Comparison of ENCODE assay signal across 1 cellular context in the genomic region with DNA sequence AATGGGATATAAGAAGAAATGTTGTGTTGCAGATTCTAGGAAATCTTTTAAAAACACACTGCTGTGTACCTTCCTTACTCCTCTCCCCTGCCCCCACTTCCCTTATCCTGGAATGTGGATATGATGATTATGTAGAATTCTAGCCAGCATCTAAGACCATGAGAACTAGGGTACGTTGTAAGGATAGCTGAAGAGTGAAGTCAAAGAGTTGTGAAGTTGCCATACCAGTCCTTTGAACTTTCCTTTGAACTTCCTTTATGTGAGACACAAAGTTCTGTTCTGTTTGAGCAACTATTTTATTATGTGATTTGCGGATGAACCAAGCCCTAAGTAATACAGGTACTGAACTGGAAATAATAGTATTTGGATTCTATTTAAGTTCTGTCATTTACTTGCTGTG.
TF ChIP-seq lines count a peak whose summit lies in the region.

No MANE protein-coding gene starts in this region.

TF ChIP-seq in IMR-90, 13 proteins besides CTCF, POLR2A, EP300 and RAD21 (continued from another document):
- TF ChIP-seq MXI1 (IDR thresholded peaks at IDR 0.05; ENCODE audit: borderline replicate concordance, low read depth, low read length) (no peak), CHD1 (IDR thresholded peaks at IDR 0.05; ENCODE audit: low read depth, low read length) (no peak), SMC3 (IDR thresholded peaks at IDR 0.05; ENCODE audit: low read depth, low read length) (no peak), MAFK (IDR thresholded peaks at IDR 0.05; ENCODE audit: low read depth, low read length) (no peak), NFE2L2 (IDR thresholded peaks at IDR 0.05; ENCODE audit: low read depth, low read length) (no peak), MAZ (IDR thresholded peaks at IDR 0.05; ENCODE audit: borderline replicate concordance, low read depth, low read length) (no peak), CEBPB (IDR thresholded peaks at IDR 0.05; ENCODE audit: low read depth, low read length) (no peak), FOS (IDR thresholded peaks at IDR 0.05; ENCODE audit: low read depth, low read length) (no peak), RFX5 (IDR thresholded peaks at IDR 0.05; ENCODE audit: low read depth, low read length) (no peak), RCOR1 (IDR thresholded peaks at IDR 0.05; ENCODE audit: insufficient replicate concordance, low read length) (no peak)
- TF ChIP-seq, protein P1, sequence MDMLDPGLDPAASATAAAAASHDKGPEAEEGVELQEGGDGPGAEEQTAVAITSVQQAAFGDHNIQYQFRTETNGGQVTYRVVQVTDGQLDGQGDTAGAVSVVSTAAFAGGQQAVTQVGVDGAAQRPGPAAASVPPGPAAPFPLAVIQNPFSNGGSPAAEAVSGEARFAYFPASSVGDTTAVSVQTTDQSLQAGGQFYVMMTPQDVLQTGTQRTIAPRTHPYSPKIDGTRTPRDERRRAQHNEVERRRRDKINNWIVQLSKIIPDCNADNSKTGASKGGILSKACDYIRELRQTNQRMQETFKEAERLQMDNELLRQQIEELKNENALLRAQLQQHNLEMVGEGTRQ (IDR thresholded peaks at IDR 0.05; ENCODE audit: low read depth, low read length) = no peak
